Comparison of ENCODE assay signal across 9 cellular contexts in genomic region chr21:21200103-21200938, GRCh38.
DNase-seq lines count a peak whose midpoint lies in the region; TF ChIP-seq lines count a peak whose summit lies in the region.
"Had no signal": no experiment of that assay in that cellular context is flagged by ENCODE, and none has a peak within 500 bp of the region (broad histone marks: within the 10 kb centered on the region; RNA-seq: fewer than 3 reads in every experiment).

No MANE protein-coding gene starts in this region.

- H3K9me3 Mint-ChIP-seq in activated T-helper 1 cell treated with anti-CD3 and anti-CD28 coated beads, Interleukin-12 subunit alpha, Interleukin-12 subunit beta, Interleukin-2, Interleukin-4 antibody, amounts not matched to agents 30 ng/mL and 10 ng/mL and 1 ng/mL, durations not matched to agents 14 hours and 24 hours and 36 hours = peaks cover 7% of the 10 kb centered on the region
- no peaks in the 10 kb centered on the region for H3K9me3 Mint-ChIP-seq in Calu3 (ENCODE audit: low read depth, unreplicated experiment)

- peaks cover 3% of the 10 kb centered on the region for H3K36me3 Mint-ChIP-seq in activated T-helper 1 cell treated with anti-CD3 and anti-CD28 coated beads, Interleukin-12 subunit alpha, Interleukin-12 subunit beta, Interleukin-2, Interleukin-4 antibody, amounts not matched to agents 30 ng/mL and 10 ng/mL and 1 ng/mL, durations not matched to agents 14 hours and 24 hours and 36 hours (ENCODE audit: low read depth)
- H3K36me3 Mint-ChIP-seq in Calu3 (ENCODE audit: insufficient read depth, unreplicated experiment) = no peaks in the 10 kb centered on the region

- CTCF ChIA-PET in Calu3 (lab: Charles Lee) = no interaction called here

- no TSS peak for BruUV-seq in Calu3 (replicated peaks; lab: Mats Ljungman, UMichigan)

- H3K27ac ChIP-seq in subcutaneous abdominal adipose tissue (ENCODE audit: low read depth, low read length) = peak overlapping the region; percentile 60
- H3K27ac ChIP-seq: A549 had no signal

- intact Hi-C loops in activated T-helper 1 cell treated with anti-CD3 and anti-CD28 coated beads, Interleukin-12 subunit alpha, Interleukin-12 subunit beta, Interleukin-2, Interleukin-4 antibody, amounts not matched to agents 30 ng/mL and 10 ng/mL and 1 ng/mL, durations not matched to agents 14 hours and 24 hours and 36 hours (cut with micrococcal nuclease) = loop anchor here (2.0 to 5.0 kb wide), 3 partner anchors 14 to 33 kb away; no protein-coding TSS in a partner anchor
- intact Hi-C loops in Calu3 (cut with micrococcal nuclease; ENCODE audit: unreplicated experiment) = no loop called here

- DNase-seq in NK-92 treated with Interleukin-12 subunit alpha and Interleukin-12 subunit beta, amount 100 ng/mL, for 24 hours (lab: John Stamatoyannopoulos, UW) = peak; percentile 53
- no peak for DNase-seq in NK-92 (lab: John Stamatoyannopoulos, UW; ENCODE audit: unreplicated experiment)
- DNase-seq in activated T-helper 1 cell treated with anti-CD3 and anti-CD28 coated beads, Interleukin-12 subunit alpha, Interleukin-12 subunit beta, Interleukin-2, Interleukin-4 antibody, amounts not matched to agents 30 ng/mL and 10 ng/mL and 1 ng/mL, durations not matched to agents 14 hours and 24 hours and 36 hours (ENCODE audit: low spot score) = peak; percentile 11
- DNase-seq in inferior parietal cortex (ENCODE audit: extremely low spot score) = peak; percentile 48
- no peak for DNase-seq in NCI-H2107 treated with DMSO at 0.1 percent for 48 hours (lab: John Stamatoyannopoulos, UW; ENCODE audit: unreplicated experiment)
- no peak for DNase-seq in NCI-H2171 treated with DMSO at 0.1 percent for 48 hours (lab: John Stamatoyannopoulos, UW)
- DNase-seq in Calu3 = no peak

- TF ChIP-seq CTCF in Calu3 (IDR thresholded peaks at IDR 0.05; ENCODE audit: unreplicated experiment) = no peak

- peak overlapping the region; percentile 91 for H3K27ac Mint-ChIP-seq in activated T-helper 1 cell treated with anti-CD3 and anti-CD28 coated beads, Interleukin-12 subunit alpha, Interleukin-12 subunit beta, Interleukin-2, Interleukin-4 antibody, amounts not matched to agents 30 ng/mL and 10 ng/mL and 1 ng/mL, durations not matched to agents 14 hours and 24 hours and 36 hours
- no peak overlapping the region for H3K27ac Mint-ChIP-seq in Calu3 (ENCODE audit: unreplicated experiment)

- peaks cover 0 to 7% (median 0%) of the 10 kb centered on the region in 5 donors for H3K4me1 ChIP-seq in subcutaneous abdominal adipose tissue (ENCODE audit: control insufficient read depth in 5 of 5, insufficient read depth in 5 of 5, low read length in 5 of 5)
- H3K4me1 ChIP-seq: A549 had no signal

- peaks cover 43% of the 10 kb centered on the region for H3K4me1 Mint-ChIP-seq in activated T-helper 1 cell treated with anti-CD3 and anti-CD28 coated beads, Interleukin-12 subunit alpha, Interleukin-12 subunit beta, Interleukin-2, Interleukin-4 antibody, amounts not matched to agents 30 ng/mL and 10 ng/mL and 1 ng/mL, durations not matched to agents 14 hours and 24 hours and 36 hours (ENCODE audit: low read depth)
- H3K4me1 Mint-ChIP-seq in Calu3 (ENCODE audit: low read depth, unreplicated experiment) = no peaks in the 10 kb centered on the region

- H3K4me3 Mint-ChIP-seq in activated T-helper 1 cell treated with anti-CD3 and anti-CD28 coated beads, Interleukin-12 subunit alpha, Interleukin-12 subunit beta, Interleukin-2, Interleukin-4 antibody, amounts not matched to agents 30 ng/mL and 10 ng/mL and 1 ng/mL, durations not matched to agents 14 hours and 24 hours and 36 hours = peak overlapping the region; percentile 64
- H3K4me3 Mint-ChIP-seq in Calu3 (ENCODE audit: low read depth, unreplicated experiment) = no peak overlapping the region

- no peaks in the 10 kb centered on the region for H3K9me3 ChIP-seq in subcutaneous abdominal adipose tissue (ENCODE audit: control insufficient read depth in 5 of 5, low read length in 5 of 5)
- H3K9me3 ChIP-seq: A549 had no signal

- H3K27me3 Mint-ChIP-seq in activated T-helper 1 cell treated with anti-CD3 and anti-CD28 coated beads, Interleukin-12 subunit alpha, Interleukin-12 subunit beta, Interleukin-2, Interleukin-4 antibody, amounts not matched to agents 30 ng/mL and 10 ng/mL and 1 ng/mL, durations not matched to agents 14 hours and 24 hours and 36 hours (ENCODE audit: insufficient read depth) = no peaks in the 10 kb centered on the region
- H3K27me3 Mint-ChIP-seq in Calu3 (ENCODE audit: unreplicated experiment) = no peaks in the 10 kb centered on the region

- no peaks in the 10 kb centered on the region for H3K36me3 ChIP-seq in subcutaneous abdominal adipose tissue (ENCODE audit: control insufficient read depth in 5 of 5, insufficient read depth in 5 of 5, low read length in 5 of 5)

- peak overlapping the region in 3 of 5 donors; percentile 3 to 49 (median 38) for H3K4me3 ChIP-seq in subcutaneous abdominal adipose tissue (ENCODE audit: low read depth in 1 of 5, low read length in 5 of 5)
- H3K4me3 ChIP-seq: A549 had no signal

- no peaks in the 10 kb centered on the region for H3K27me3 ChIP-seq in subcutaneous abdominal adipose tissue (ENCODE audit: control insufficient read depth in 5 of 5, insufficient read depth in 4 of 5, low read length in 5 of 5)

- H3K9ac ChIP-seq in subcutaneous abdominal adipose tissue (ENCODE audit: low read length in 5 of 5) = no peak overlapping the region

Comparison
In these comparisons a context has a peak if more than half of its experiments do, and no peak if none do; other contexts are left out.
1. DNase-seq: peak in NK-92 treated with Interleukin-12 subunit alpha and Interleukin-12 subunit beta, amount 100 ng/mL, for 24 hours (single experiment), activated T-helper 1 cell treated with anti-CD3 and anti-CD28 coated beads, Interleukin-12 subunit alpha, Interleukin-12 subunit beta, Interleukin-2, Interleukin-4 antibody, amounts not matched to agents 30 ng/mL and 10 ng/mL and 1 ng/mL, durations not matched to agents 14 hours and 24 hours and 36 hours (single experiment) and inferior parietal cortex (single experiment); none in NK-92 (single experiment), NCI-H2107 treated with DMSO at 0.1 percent for 48 hours (single experiment), NCI-H2171 treated with DMSO at 0.1 percent for 48 hours (single experiment) and Calu3 (single experiment).